19 cellular contexts compared by ENCODE assay signal in the genomic region with DNA sequence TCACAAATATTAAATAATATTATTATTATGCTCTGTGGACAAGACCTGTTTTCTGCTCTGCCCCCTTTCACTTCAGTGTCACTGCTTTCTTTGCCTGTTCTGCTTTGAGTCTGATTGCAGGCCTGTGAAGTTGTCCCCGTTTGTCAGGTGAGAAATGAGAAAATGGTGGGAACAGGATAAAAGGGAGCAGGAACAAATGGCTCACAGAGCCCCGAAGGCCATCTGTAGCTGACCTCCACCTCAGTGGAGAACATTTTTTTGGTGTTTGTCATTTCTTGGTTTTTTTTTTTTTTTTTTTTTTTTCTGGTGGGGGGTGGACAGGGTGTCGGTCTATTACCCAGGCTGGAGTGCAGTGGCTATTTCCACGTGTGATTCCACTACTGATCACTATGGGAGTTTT. TPM values are rescaled to one million over a fixed set of nuclear protein-coding genes. Genes with fewer than 3 reads are reported as not detected.
"Had no signal": no experiment of that assay in that cellular context is flagged by ENCODE, and none has a peak within 500 bp of the region (broad histone marks: within the 10 kb centered on the region; RNA-seq: fewer than 3 reads in every experiment).

No MANE protein-coding gene starts in this region.

- H3K9me3 ChIP-seq: gastroesophageal sphincter, sigmoid colon, spleen, suprapubic skin had no signal

- H3K79me2 ChIP-seq: parathyroid adenoma had no signal

- H3K27me3 ChIP-seq: gastroesophageal sphincter, sigmoid colon, spleen, suprapubic skin had no signal

- H3K4me3 Mint-ChIP-seq: activated CD4-positive, alpha-beta memory T cell treated with anti-CD3 and anti-CD28 coated beads, Interleukin-2, amount 10 ng/mL, durations not matched to agents 7 days and 5 days; activated naive CD4-positive, alpha-beta T cell treated with anti-CD3 and anti-CD28 coated beads, Interleukin-2, amount 50 U/mL, for 24 hours; activated T-cell treated with anti-CD3 and anti-CD28 coated beads, Interleukin-2, amount 50 U/mL, for 24 hours; effector memory CD8-positive, alpha-beta T cell; naive B cell; stimulated activated naive CD8-positive, alpha-beta T cell treated with anti-CD3 and anti-CD28 coated beads, Interleukin-15, Interleukin-2, amounts not matched to agents 100 ng/mL and 50 ng/mL, for 24 hours; T-cell had no signal

- H3K36me3 ChIP-seq: gastroesophageal sphincter, sigmoid colon had no signal

- H3K9ac ChIP-seq: parathyroid adenoma had no signal

- DNase-seq: activated CD4-positive, alpha-beta memory T cell treated with anti-CD3 and anti-CD28 coated beads, Interleukin-2, amount 10 ng/mL, durations not matched to agents 7 days and 5 days; activated CD4-positive, CD25-positive, alpha-beta regulatory T cell treated with anti-CD3 and anti-CD28 coated beads, Interleukin-2, amount 50 U/mL, for 72 hours; activated T-cell treated with anti-CD3 and anti-CD28 coated beads, Interleukin-2, amount 50 U/mL, for 24 hours; effector memory CD8-positive, alpha-beta T cell; naive B cell; sigmoid colon; spleen; T-cell; T-helper 9 cell; trophoblast cell had no signal

- H3K4me3 ChIP-seq: gastroesophageal sphincter, sigmoid colon, spleen, suprapubic skin had no signal

- H3K36me3 Mint-ChIP-seq: naive B cell had no signal

- H3K27me3 Mint-ChIP-seq: activated CD4-positive, alpha-beta memory T cell treated with anti-CD3 and anti-CD28 coated beads, Interleukin-2, amount 10 ng/mL, durations not matched to agents 7 days and 5 days; activated naive CD4-positive, alpha-beta T cell treated with anti-CD3 and anti-CD28 coated beads, Interleukin-2, amount 50 U/mL, for 24 hours; activated T-cell treated with anti-CD3 and anti-CD28 coated beads, Interleukin-2, amount 50 U/mL, for 24 hours; naive B cell; stimulated activated naive CD8-positive, alpha-beta T cell treated with anti-CD3 and anti-CD28 coated beads, Interleukin-15, Interleukin-2, amounts not matched to agents 100 ng/mL and 50 ng/mL, for 24 hours had no signal

- H3K4me1 ChIP-seq: gastroesophageal sphincter, parathyroid adenoma, sigmoid colon, spleen, suprapubic skin had no signal

- H3K9me3 Mint-ChIP-seq: activated CD4-positive, alpha-beta memory T cell treated with anti-CD3 and anti-CD28 coated beads, Interleukin-2, amount 10 ng/mL, durations not matched to agents 7 days and 5 days; activated naive CD4-positive, alpha-beta T cell treated with anti-CD3 and anti-CD28 coated beads, Interleukin-2, amount 50 U/mL, for 24 hours; activated T-cell treated with anti-CD3 and anti-CD28 coated beads, Interleukin-2, amount 50 U/mL, for 24 hours; effector memory CD8-positive, alpha-beta T cell; stimulated activated naive CD8-positive, alpha-beta T cell treated with anti-CD3 and anti-CD28 coated beads, Interleukin-15, Interleukin-2, amounts not matched to agents 100 ng/mL and 50 ng/mL, for 24 hours; T-cell had no signal

- ATAC-seq: effector memory CD8-positive, alpha-beta T cell; gastroesophageal sphincter; T-cell had no signal

- H3K27ac Mint-ChIP-seq: activated CD4-positive, alpha-beta memory T cell treated with anti-CD3 and anti-CD28 coated beads, Interleukin-2, amount 10 ng/mL, durations not matched to agents 7 days and 5 days; activated naive CD4-positive, alpha-beta T cell treated with anti-CD3 and anti-CD28 coated beads, Interleukin-2, amount 50 U/mL, for 24 hours; activated T-cell treated with anti-CD3 and anti-CD28 coated beads, Interleukin-2, amount 50 U/mL, for 24 hours; effector memory CD8-positive, alpha-beta T cell; naive B cell; stimulated activated naive CD8-positive, alpha-beta T cell treated with anti-CD3 and anti-CD28 coated beads, Interleukin-15, Interleukin-2, amounts not matched to agents 100 ng/mL and 50 ng/mL, for 24 hours; T-cell had no signal

- H3K4me1 Mint-ChIP-seq: activated CD4-positive, alpha-beta memory T cell treated with anti-CD3 and anti-CD28 coated beads, Interleukin-2, amount 10 ng/mL, durations not matched to agents 7 days and 5 days; activated naive CD4-positive, alpha-beta T cell treated with anti-CD3 and anti-CD28 coated beads, Interleukin-2, amount 50 U/mL, for 24 hours; naive B cell; T-cell had no signal

- H3K27ac ChIP-seq: epithelial cell of prostate, gastroesophageal sphincter, parathyroid adenoma, sigmoid colon, spleen, suprapubic skin had no signal

- H2AFZ ChIP-seq: parathyroid adenoma had no signal

RNA-seq across cellular contexts. Expression of a gene that starts 13.2 kb away (rescaled TPM):
- total RNA-seq: dermis blood vessel endothelial cell, fibroblast of lung, gastroesophageal sphincter, lung microvascular endothelial cell, sigmoid colon, suprapubic skin had no signal
